Comparison of ENCODE assay signal across 8 cellular contexts in the genomic region with DNA sequence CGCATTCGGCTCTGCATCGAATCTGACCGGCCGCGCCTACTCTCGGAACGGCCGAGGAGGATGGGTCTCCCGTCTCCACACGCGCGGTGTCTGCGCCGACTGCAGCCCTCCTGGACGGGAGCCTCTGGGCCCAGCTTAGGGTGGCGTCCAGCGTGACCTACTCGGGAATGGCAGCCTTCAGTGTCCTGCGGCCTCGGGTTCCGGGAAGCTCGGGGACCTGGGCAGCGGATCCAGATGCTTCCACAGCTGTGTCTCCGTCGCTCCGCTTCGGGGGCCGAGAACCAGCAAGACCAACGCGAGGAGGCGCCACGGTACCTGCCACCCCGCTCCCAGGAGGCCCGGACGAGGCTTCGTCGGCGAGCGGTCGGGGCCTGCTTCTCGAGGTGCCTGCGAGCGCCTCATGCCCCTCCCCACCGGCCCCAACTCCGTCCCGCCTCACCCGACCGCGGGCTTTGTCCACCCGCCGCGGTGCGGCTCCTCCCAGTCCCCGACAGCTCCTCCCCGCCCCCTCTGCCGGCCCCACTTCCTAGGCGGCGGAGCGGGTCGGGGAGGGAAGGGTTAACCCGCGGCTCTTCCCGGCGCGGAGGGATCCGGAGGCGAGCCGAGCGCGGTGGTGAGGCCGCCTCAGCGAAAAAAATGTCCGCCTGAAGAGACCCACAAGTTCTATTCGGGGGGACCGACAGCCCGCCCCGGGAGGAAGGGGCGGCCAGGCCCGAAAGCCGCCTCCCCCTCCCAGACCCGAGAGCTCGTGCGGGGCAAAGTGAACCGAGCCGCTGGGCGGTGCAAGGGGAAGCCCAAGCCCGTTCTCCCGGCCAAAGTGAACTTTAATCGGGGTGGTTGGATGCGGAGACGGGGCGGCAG. TPM values are rescaled to one million over a fixed set of nuclear protein-coding genes. Genes with fewer than 3 reads are reported as not detected.
DNase-seq lines count a peak whose midpoint lies in the region; ATAC-seq, FAIRE-seq and TF ChIP-seq lines count a peak whose summit lies in the region.

A gene (plus strand): TSS at position 599 of the 861 bp plus-strand sequence. CDS start 1,270 bp downstream, outside the sequence.

- H3K36me3 ChIP-seq in HepG2 (replicated peaks in 1 of 2; ENCODE audit: control insufficient read depth in 1 of 2, insufficient read depth in 2 of 2, low read length in 2 of 2): peaks cover 0 to 7% of the 10 kb centered on the region in 2 experiments; a peak in 2 of 5 replicates

- intact Hi-C loops in dendritic cell treated with granulocyte-macrophage colony-stimulating factor and Interleukin-4, amounts not matched to agents 40 ng/mL and 50 ng/mL, for 4 days (cut with micrococcal nuclease): loop anchor here (1.0 to 5.0 kb wide), 2 partner anchors 31 to 96 kb away; no protein-coding TSS in a partner anchor
- intact Hi-C loops in HepG2 (cut with micrococcal nuclease; ENCODE audit: unreplicated experiment): loop anchor here (1.0 kb wide), 1 partner anchor 31 kb away; no protein-coding TSS in a partner anchor

- DNase-seq in NCI-H69 (lab: John Stamatoyannopoulos, UW) (peak; percentile 98), HepG2 (ENCODE audit: low spot score) (peak; percentile 71)
- peak; percentile 87 for DNase-seq in activated CD4-positive, alpha-beta T cell treated with anti-CD3 and anti-CD28 coated beads, Interleukin-2, amount 50 U/mL, for 1 hour
- peak; percentile 92 for DNase-seq in stimulated activated CD4-positive, alpha-beta T cell treated with anti-CD3 and anti-CD28 coated beads, Interleukin-4, amount 100 ng/mL, for 1 hour

- peak within 1 kb of the TSS; percentile 98 for H3K27ac ChIP-seq in C4-2B
- peak within 1 kb of the TSS; percentile 85 for H3K27ac ChIP-seq in HepG2 (ENCODE audit: extremely low read length, insufficient read depth, low read length)

- peak; percentile 55 to 64; a peak in 3 of 4 replicates for TF ChIP-seq POLR2A in HepG2 (IDR thresholded peaks at IDR 0.05; ENCODE audit: insufficient read depth in 1 of 2, low read depth in 2 of 2, low read length in 2 of 2)

- peaks cover 34% of the 10 kb centered on the region for H3K36me3 Mint-ChIP-seq in dendritic cell treated with granulocyte-macrophage colony-stimulating factor and Interleukin-4, amounts not matched to agents 40 ng/mL and 50 ng/mL, for 4 days (ENCODE audit: low read depth)

- TF ChIP-seq EP300 in HepG2 (IDR thresholded peaks at IDR 0.05; ENCODE audit: low read depth in 2 of 2, low read length in 2 of 2): peak; percentile 16 to 48; a peak in 1 of 4 replicates
- TF ChIP-seq EP300 in HepG2 (CRISPR knock-in tag; IDR thresholded peaks at IDR 0.05; ENCODE audit: borderline replicate concordance): no peak

- peak; percentile 49 for TF ChIP-seq CTCF in C4-2B (conservative IDR thresholded peaks at IDR 0.05)
- peak; percentile 57 for TF ChIP-seq CTCF in HepG2 (CRISPR knock-in tag; IDR thresholded peaks at IDR 0.05)

- ATAC-seq in GM19328 (IDR thresholded peaks at IDR 0.05; ENCODE audit: unreplicated experiment) (peak; percentile 68), HG03520 (IDR thresholded peaks at IDR 0.05; ENCODE audit: unreplicated experiment) (peak; percentile 60), HepG2 (peak; percentile 83)

- H3K4me2 ChIP-seq in HepG2 (ENCODE audit: low read depth, low read length): peak within 1 kb of the TSS; percentile 69

- 50% methylated on average over 35 of the region's 93 CpGs for WGBS in HepG2 (ENCODE audit: low lambda C conversion rate)

- no peaks in the 10 kb centered on the region for H3K27me3 ChIP-seq in HepG2 (ENCODE audit: control insufficient read depth in 1 of 2, insufficient read depth in 2 of 2, low read length in 2 of 2)

- BruUV-seq in HepG2 (replicated peaks; lab: Mats Ljungman, UMichigan): TSS peak; percentile 61

- H3K27me3 Mint-ChIP-seq in dendritic cell treated with granulocyte-macrophage colony-stimulating factor and Interleukin-4, amounts not matched to agents 40 ng/mL and 50 ng/mL, for 4 days: no peaks in the 10 kb centered on the region

- H3K9ac ChIP-seq in HepG2 (ENCODE audit: insufficient read depth, low read depth, low read length): peak within 1 kb of the TSS; percentile 94

- H3K27ac Mint-ChIP-seq in dendritic cell treated with granulocyte-macrophage colony-stimulating factor and Interleukin-4, amounts not matched to agents 40 ng/mL and 50 ng/mL, for 4 days: peak within 1 kb of the TSS; percentile 93

- no peak for FAIRE-seq in HepG2 (lab: Jason Lieb, UNC)

- peaks cover 34% of the 10 kb centered on the region for H3K4me1 Mint-ChIP-seq in dendritic cell treated with granulocyte-macrophage colony-stimulating factor and Interleukin-4, amounts not matched to agents 40 ng/mL and 50 ng/mL, for 4 days (ENCODE audit: low read depth)

- H3K79me2 ChIP-seq in HepG2 (ENCODE audit: insufficient read depth, low read length): peaks cover 39% of the 10 kb centered on the region

- H3K4me3 Mint-ChIP-seq in dendritic cell treated with granulocyte-macrophage colony-stimulating factor and Interleukin-4, amounts not matched to agents 40 ng/mL and 50 ng/mL, for 4 days: peak within 1 kb of the TSS; percentile 85

- POLR2A ChIA-PET in HepG2 (lab: Yijun Ruan, JAX): interaction anchor here (0.7 to 3.3 kb wide), 4 partner anchors 22 to 35 kb away, joined by 4 to 60 read pairs (median 5); no protein-coding TSS in a partner anchor

- H3K9me3 Mint-ChIP-seq in dendritic cell treated with granulocyte-macrophage colony-stimulating factor and Interleukin-4, amounts not matched to agents 40 ng/mL and 50 ng/mL, for 4 days: no peaks in the 10 kb centered on the region

- H2AFZ ChIP-seq in HepG2 (ENCODE audit: low read length): no peak within 1 kb of the TSS

- H3K4me1 ChIP-seq in HepG2 (ENCODE audit: insufficient read depth, low read length): peaks cover 34% of the 10 kb centered on the region

- H3K9me3 ChIP-seq in HepG2 (ENCODE audit: low read length): no peaks in the 10 kb centered on the region

- CTCF ChIA-PET in HepG2 (lab: Yijun Ruan, JAX; ENCODE audit: low intra/inter-chr PET ratio, low total read pairs): no interaction called here

- peak within 1 kb of the TSS; percentile 76 to 99 (median 88) for H3K4me3 ChIP-seq in HepG2 (replicated peaks in 1 of 3; ENCODE audit: insufficient read depth in 1 of 3, low read depth in 2 of 3, low read length in 3 of 3)

- in situ Hi-C loops in HepG2 (cut with HindIII; ENCODE audit: extremely low pct_ligation_motif_present, low pct_unique_long_range_greater_than_20kb): no loop called here

- H4K20me1 ChIP-seq in HepG2 (ENCODE audit: insufficient read depth, low read length): no peaks in the 10 kb centered on the region

- peak; percentile 51; the same call in 1 of the 2 replicates for TF ChIP-seq RAD21 in HepG2 (CRISPR knock-in tag; IDR thresholded peaks at IDR 0.05)

TF ChIP-seq in HepG2, 621 proteins besides CTCF, POLR2A, EP300 and RAD21 (continues in another document):
- TF ChIP-seq BRD4 (CRISPR knock-in tag; IDR thresholded peaks at IDR 0.05) (peak; percentile 97), ZNF160 (CRISPR knock-in tag; IDR thresholded peaks at IDR 0.05) (peak; percentile 64; the same call in 1 of the 2 replicates), FOXO1 (CRISPR knock-in tag; IDR thresholded peaks at IDR 0.05) (peak; percentile 46; the same call in 1 of the 2 replicates), NR2F1 (CRISPR knock-in tag; IDR thresholded peaks at IDR 0.05) (no peak), HDAC2 (CRISPR knock-in tag; IDR thresholded peaks at IDR 0.05) (peak; percentile 68), MLLT10 (CRISPR knock-in tag; IDR thresholded peaks at IDR 0.05) (no peak)
- TF ChIP-seq, protein P1, sequence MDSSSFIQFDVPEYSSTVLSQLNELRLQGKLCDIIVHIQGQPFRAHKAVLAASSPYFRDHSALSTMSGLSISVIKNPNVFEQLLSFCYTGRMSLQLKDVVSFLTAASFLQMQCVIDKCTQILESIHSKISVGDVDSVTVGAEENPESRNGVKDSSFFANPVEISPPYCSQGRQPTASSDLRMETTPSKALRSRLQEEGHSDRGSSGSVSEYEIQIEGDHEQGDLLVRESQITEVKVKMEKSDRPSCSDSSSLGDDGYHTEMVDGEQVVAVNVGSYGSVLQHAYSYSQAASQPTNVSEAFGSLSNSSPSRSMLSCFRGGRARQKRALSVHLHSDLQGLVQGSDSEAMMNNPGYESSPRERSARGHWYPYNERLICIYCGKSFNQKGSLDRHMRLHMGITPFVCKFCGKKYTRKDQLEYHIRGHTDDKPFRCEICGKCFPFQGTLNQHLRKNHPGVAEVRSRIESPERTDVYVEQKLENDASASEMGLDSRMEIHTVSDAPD (CRISPR knock-in tag; IDR thresholded peaks at IDR 0.05): peak; percentile 50; the same call in 1 of the 2 replicates
- TF ChIP-seq, protein P2, sequence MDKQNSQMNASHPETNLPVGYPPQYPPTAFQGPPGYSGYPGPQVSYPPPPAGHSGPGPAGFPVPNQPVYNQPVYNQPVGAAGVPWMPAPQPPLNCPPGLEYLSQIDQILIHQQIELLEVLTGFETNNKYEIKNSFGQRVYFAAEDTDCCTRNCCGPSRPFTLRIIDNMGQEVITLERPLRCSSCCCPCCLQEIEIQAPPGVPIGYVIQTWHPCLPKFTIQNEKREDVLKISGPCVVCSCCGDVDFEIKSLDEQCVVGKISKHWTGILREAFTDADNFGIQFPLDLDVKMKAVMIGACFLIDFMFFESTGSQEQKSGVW (CRISPR knock-in tag; IDR thresholded peaks at IDR 0.05; ENCODE audit: borderline replicate concordance): no peak

RNA-seq across cellular contexts. Expression of the gene that starts here (rescaled TPM):
- 51.1 and 70.7 TPM in 2 replicates for total RNA-seq in HepG2 (2016; rRNA removed; fragmentation: Illumina TruSeq; extraction: Trizol)
- 13.7 and 16.8 TPM in 2 replicates for total RNA-seq in HepG2 (2016; cell fraction: cytosol; rRNA removed; fragmentation: Illumina TruSeq; extraction: Trizol; ENCODE audit: low read depth)
- total RNA-seq in HepG2 (2016; cell fraction: insoluble cytoplasmic fraction; rRNA removed; fragmentation: Illumina TruSeq; extraction: Trizol): 47.0 and 70.2 TPM in 2 replicates
- 27.3 and 30.1 TPM in 2 replicates for total RNA-seq in HepG2 (2016; cell fraction: membrane; rRNA removed; fragmentation: Illumina TruSeq; extraction: Trizol)
- 105 and 129 TPM in 2 replicates for total RNA-seq in HepG2 (2016; cell fraction: nucleus; rRNA removed; fragmentation: Illumina TruSeq; extraction: Trizol)
- 36.9 and 48.6 TPM in 2 replicates for polyA plus RNA-seq in HepG2 (2011; rRNA removed)
- polyA plus RNA-seq in HepG2 (2011; cell fraction: cytosol; rRNA removed): 25.5 and 30.5 TPM in 2 replicates
- polyA plus RNA-seq in HepG2 (2011; cell fraction: nucleus; rRNA removed): 49.1 and 60.7 TPM in 2 replicates
- 22.3 and 23.4 TPM in 2 replicates for polyA plus RNA-seq in HepG2 (2012)
- polyA plus RNA-seq in HepG2 (2016; cell fraction: cytosol; fragmentation: Illumina TruSeq; extraction: Trizol; ENCODE audit: low read depth): 3.5 and 3.7 TPM in 2 replicates
- polyA plus RNA-seq in HepG2 (2016; cell fraction: insoluble cytoplasmic fraction; fragmentation: Illumina TruSeq; extraction: Trizol; ENCODE audit: low read depth): 54.8 and 57.4 TPM in 2 replicates
- 14.8 and 15.1 TPM in 2 replicates for polyA plus RNA-seq in HepG2 (2016; cell fraction: membrane; fragmentation: Illumina TruSeq; extraction: Trizol; ENCODE audit: low read depth)
- 35.3 and 37.3 TPM in 2 replicates for polyA plus RNA-seq in HepG2 (2016; cell fraction: nucleus; fragmentation: Illumina TruSeq; extraction: Trizol; ENCODE audit: insufficient read depth, low read depth)
- 93.3 and 126 TPM in 2 replicates for polyA minus RNA-seq in HepG2 (2011; rRNA and poly(A)+ RNA removed; ENCODE audit: low replicate concordance)
- polyA minus RNA-seq in HepG2 (2011; cell fraction: cytosol; rRNA and poly(A)+ RNA removed): 34.1 and 36.3 TPM in 2 replicates
- 114 and 125 TPM in 2 replicates for polyA minus RNA-seq in HepG2 (2011; cell fraction: nucleus; rRNA and poly(A)+ RNA removed)

Comparison
In these comparisons a context has a peak if more than half of its experiments do, and no peak if none do; other contexts are left out.
1. Peak in every context shown above with its lines: DNase-seq, ATAC-seq, H3K4me3 ChIP-seq and H3K27ac ChIP-seq.